In the genomic region with DNA sequence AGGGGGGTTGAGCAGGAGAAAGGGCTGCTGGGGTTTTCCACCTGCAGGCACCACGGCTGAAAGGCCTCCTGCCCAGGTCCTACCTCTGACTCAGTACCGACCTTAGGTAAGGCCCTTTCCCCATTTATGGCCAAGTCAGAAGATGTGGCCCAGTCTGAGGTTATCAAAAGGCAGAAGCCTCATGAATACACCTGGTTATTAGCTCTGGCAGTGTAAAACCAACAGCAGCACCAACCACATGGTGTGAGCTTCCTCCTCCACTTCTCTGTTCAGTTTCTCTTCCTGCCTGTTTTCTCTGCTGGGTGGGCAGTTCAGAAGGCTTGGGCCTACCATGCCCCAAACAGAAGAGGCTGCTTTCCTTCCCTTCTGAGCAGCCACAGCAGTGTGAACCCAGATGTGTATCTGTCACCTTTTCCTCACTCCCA, we compare ENCODE assay signal across 9 cellular contexts.
DNase-seq lines count a peak whose midpoint lies in the region; ATAC-seq lines count a peak whose summit lies in the region.
"Had no signal": no experiment of that assay in that cellular context is flagged by ENCODE, and none has a peak within 500 bp of the region (broad histone marks: within the 10 kb centered on the region; RNA-seq: fewer than 3 reads in every experiment).

No MANE protein-coding gene starts in this region.

- peak overlapping the region; percentile 80 for H3K27ac Mint-ChIP-seq in central memory CD8-positive, alpha-beta T cell (ENCODE audit: low read depth)

- no peak for DNase-seq in central memory CD8-positive, alpha-beta T cell (ENCODE audit: low spot score in 2 of 2)
- no peak for DNase-seq in dedifferentiated amniotic fluid mesenchymal stem cell (ENCODE audit: extremely low spot score)
- DNase-seq in NCI-H187 (lab: John Stamatoyannopoulos, UW) = no peak
- DNase-seq in NCI-H524 treated with DMSO at 0.1 percent for 48 hours (lab: John Stamatoyannopoulos, UW) = no peak
- no peak for DNase-seq in stimulated activated CD4-positive, alpha-beta T cell treated with anti-CD3 and anti-CD28 coated beads, Interleukin-2, amount 100 ng/mL, for 48 hours
- DNase-seq: NCI-H1417 treated with DMSO at 0.1 percent for 48 hours had no signal

- H3K4me3 Mint-ChIP-seq in central memory CD8-positive, alpha-beta T cell = no peak overlapping the region

- H3K27me3 Mint-ChIP-seq in central memory CD8-positive, alpha-beta T cell = no peaks in the 10 kb centered on the region

- H3K36me3 Mint-ChIP-seq in central memory CD8-positive, alpha-beta T cell (ENCODE audit: insufficient read depth) = no peaks in the 10 kb centered on the region

- ATAC-seq in GM18502 (IDR thresholded peaks at IDR 0.05; ENCODE audit: poor library complexity, unreplicated experiment) (peak; percentile 74), GM21381 (IDR thresholded peaks at IDR 0.05; ENCODE audit: unreplicated experiment) (peak; percentile 71), HG03342 (IDR thresholded peaks at IDR 0.05; ENCODE audit: unreplicated experiment) (peak; percentile 69)
- peak; percentile 40 for ATAC-seq in central memory CD8-positive, alpha-beta T cell (replicated peaks; ENCODE audit: extremely low read depth, poor library complexity, severe bottlenecking)

- peaks cover 44% of the 10 kb centered on the region for H3K4me1 Mint-ChIP-seq in central memory CD8-positive, alpha-beta T cell

- H3K9me3 Mint-ChIP-seq in central memory CD8-positive, alpha-beta T cell = no peaks in the 10 kb centered on the region
